In the genomic region with DNA sequence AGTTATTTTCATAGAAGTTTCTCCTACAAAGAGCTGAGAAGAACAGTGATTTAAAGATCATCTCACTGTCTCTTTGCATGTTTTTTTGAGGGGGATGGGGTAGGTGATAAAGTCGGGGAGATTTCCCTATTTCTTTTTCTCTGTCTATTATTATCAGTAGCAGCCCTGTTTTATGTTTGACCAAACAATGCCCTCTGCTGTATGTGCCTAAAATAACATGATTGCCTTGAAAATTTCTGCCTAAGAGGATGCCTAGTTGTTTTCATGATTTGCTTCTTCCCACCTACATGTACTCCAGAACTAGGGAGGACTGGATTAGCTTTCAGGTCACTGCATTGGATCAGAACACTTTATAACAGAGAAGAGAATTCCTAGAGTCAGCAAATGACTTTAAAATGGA, we compare ENCODE assay signal across 9 cellular contexts.
DNase-seq lines count a peak whose midpoint lies in the region; ATAC-seq lines count a peak whose summit lies in the region.
"Had no signal": no experiment of that assay in that cellular context is flagged by ENCODE, and none has a peak within 500 bp of the region (broad histone marks: within the 10 kb centered on the region; RNA-seq: fewer than 3 reads in every experiment).

No MANE protein-coding gene starts in this region.

- ATAC-seq in HG03108 (IDR thresholded peaks at IDR 0.05; ENCODE audit: unreplicated experiment) (no peak), HG03460 (IDR thresholded peaks at IDR 0.05; ENCODE audit: unreplicated experiment) (no peak), GM18907 (IDR thresholded peaks at IDR 0.05; ENCODE audit: unreplicated experiment) (no peak)

- DNase-seq in ACHN, result peak; percentile 10
- DNase-seq in H4 (ENCODE audit: low spot score), result peak; percentile 53
- peak; percentile 50 for DNase-seq in SK-MEL-5 (ENCODE audit: low read depth, low spot score)
- peak; percentile 24 for DNase-seq in iPS-NIHi7 (ENCODE audit: extremely low spot score)
- no peak for DNase-seq in SW 1271 (lab: John Stamatoyannopoulos, UW)
- DNase-seq: CD8-positive, alpha-beta memory T cell had no signal

- in situ Hi-C loops in ACHN (cut with HindIII; ENCODE audit: low pct_ligation_motif_present, low pct_unique_long_range_greater_than_20kb, low sequenced_read_pairs), result no loop called here
- in situ Hi-C loops in SK-MEL-5 (cut with HindIII; ENCODE audit: low pct_unique_long_range_greater_than_20kb, low sequenced_read_pairs), result no loop called here

Comparison
In these comparisons a context has a peak if more than half of its experiments do, and no peak if none do; other contexts are left out.
1. DNase-seq: peak in ACHN (single experiment), H4 (single experiment), SK-MEL-5 (single experiment) and iPS-NIHi7 (single experiment); none in SW 1271 (0 of 2).